In genomic region chr13:38046049-38046376, GRCh38 we compare ENCODE assay signal across 14 cellular contexts.
DNase-seq lines count a peak whose midpoint lies in the region; TF ChIP-seq lines count a peak whose summit lies in the region.
"Had no signal": no experiment of that assay in that cellular context is flagged by ENCODE, and none has a peak within 500 bp of the region (broad histone marks: within the 10 kb centered on the region; RNA-seq: fewer than 3 reads in every experiment).

No MANE protein-coding gene starts in this region.

- H3K4me2 ChIP-seq in GM23248 (ENCODE audit: unreplicated experiment) (no peak overlapping the region), PC-9 (no peak overlapping the region), neuronal stem cell (ENCODE audit: insufficient read depth, low read length, poor library complexity, severe bottlenecking) (no peak overlapping the region)

- H3K36me3 Mint-ChIP-seq in endodermal cell (ENCODE audit: low read depth) = peaks cover 5% of the 10 kb centered on the region

- DNase-seq in GM23248 (no peak), PC-9 (no peak), endodermal cell (no peak), neuronal stem cell (ENCODE audit: low spot score) (no peak), HCEC 1CT (no peak), Peyer's patch (no peak), NCI-H524 (lab: John Stamatoyannopoulos, UW) (no peak)
- no peak for DNase-seq in stimulated activated CD4-positive, alpha-beta T cell treated with anti-CD3 and anti-CD28 coated beads, Interleukin-12 subunit alpha, Interleukin-12 subunit beta, amount 100 ng/mL, for 4 hours
- DNase-seq: CD4-positive, alpha-beta T cell had no signal

- H3K18ac ChIP-seq in neuronal stem cell (ENCODE audit: low read length) = no peak overlapping the region

- H4K91ac ChIP-seq in neuronal stem cell (ENCODE audit: low read depth, low read length, poor library complexity) = no peak overlapping the region

- peaks cover 2% of the 10 kb centered on the region for H3K4me1 Mint-ChIP-seq in endodermal cell
- H3K4me1 Mint-ChIP-seq: B cell had no signal

- in situ Hi-C loops in GM23248 (cut with MboI) = no loop called here

- intact Hi-C loops in PC-9 (cut with micrococcal nuclease; ENCODE audit: unreplicated experiment) = loop anchor here (5.0 to 10.0 kb wide), 3 partner anchors 171 to 939 kb away; partner anchors contain the start of gene CSNK1A1L

- H3K4me3 Mint-ChIP-seq in endodermal cell = no peak overlapping the region
- H3K4me3 Mint-ChIP-seq: B cell; CD4-positive, alpha-beta T cell had no signal

- CTCF ChIA-PET in PC-9 (lab: Charles Lee) = no interaction called here

- no peak overlapping the region for H3K14ac ChIP-seq in neuronal stem cell (ENCODE audit: low read length)

- no peak overlapping the region for H2BK12ac ChIP-seq in neuronal stem cell (ENCODE audit: low read length)

- H4K20me1 ChIP-seq in GM23248 (ENCODE audit: insufficient read depth) (no peaks in the 10 kb centered on the region), PC-9 (ENCODE audit: insufficient read depth) (no peaks in the 10 kb centered on the region)

- no peaks in the 10 kb centered on the region for H3K79me1 ChIP-seq in neuronal stem cell (ENCODE audit: low read depth, low read length)

- H3F3A ChIP-seq in GM23248 (ENCODE audit: insufficient read depth) = no peaks in the 10 kb centered on the region
- H3F3A ChIP-seq in PC-9 (ENCODE audit: insufficient read depth, low read depth) = no peaks in the 10 kb centered on the region

- H2AFZ ChIP-seq in GM23248 (peak overlapping the region; percentile 47; the same call in 1 of the 2 replicates), PC-9 (no peak overlapping the region), neuronal stem cell (ENCODE audit: low read length) (peak overlapping the region; percentile 92)

- no peaks in the 10 kb centered on the region for H3K27me3 ChIP-seq in GM23248 (replicated peaks; ENCODE audit: insufficient read depth)
- H3K27me3 ChIP-seq in PC-9 (ENCODE audit: insufficient read depth, low read depth) = no peaks in the 10 kb centered on the region
- H3K27me3 ChIP-seq in endodermal cell (ENCODE audit: control insufficient read depth, insufficient read depth, low read length, poor library complexity, severe bottlenecking) = no peaks in the 10 kb centered on the region
- H3K27me3 ChIP-seq in neuronal stem cell (ENCODE audit: control insufficient read depth in 3 of 3, insufficient read depth in 3 of 3, low read depth in 1 of 3, low read length in 3 of 3) = no peaks in the 10 kb centered on the region
- H3K27me3 ChIP-seq in Peyer's patch = no peaks in the 10 kb centered on the region
- H3K27me3 ChIP-seq: SJCRH30 had no signal

- no peaks in the 10 kb centered on the region for H3K36me3 ChIP-seq in GM23248 (ENCODE audit: low read depth)
- H3K36me3 ChIP-seq in PC-9 (ENCODE audit: low read depth) = no peaks in the 10 kb centered on the region
- no peaks in the 10 kb centered on the region for H3K36me3 ChIP-seq in endodermal cell (ENCODE audit: control insufficient read depth, insufficient read depth, low read length)
- H3K36me3 ChIP-seq in neuronal stem cell (replicated peaks in 1 of 2; ENCODE audit: control insufficient read depth in 2 of 2, insufficient read depth in 2 of 2, low read length in 2 of 2) = no peaks in the 10 kb centered on the region
- no peaks in the 10 kb centered on the region for H3K36me3 ChIP-seq in Peyer's patch
- H3K36me3 ChIP-seq: HAP-1, SJCRH30 had no signal

- H3K9me2 ChIP-seq in GM23248 (ENCODE audit: insufficient read depth) (no peaks in the 10 kb centered on the region), PC-9 (ENCODE audit: insufficient read depth) (no peaks in the 10 kb centered on the region)

- no peak overlapping the region for H2AK5ac ChIP-seq in neuronal stem cell (ENCODE audit: low read depth, low read length)

- H3K4me3 ChIP-seq in GM23248 (no peak overlapping the region), PC-9 (no peak overlapping the region), endodermal cell (ENCODE audit: low read length) (no peak overlapping the region), neuronal stem cell (ENCODE audit: low read length in 2 of 2) (no peak overlapping the region), Peyer's patch (no peak overlapping the region)
- H3K4me3 ChIP-seq: HAP-1, SJCRH30 had no signal

- no TSS peak for BruUV-seq in PC-9 (replicated peaks; lab: Mats Ljungman, UMichigan)

- no peaks in the 10 kb centered on the region for H3K27me3 Mint-ChIP-seq in endodermal cell (ENCODE audit: insufficient read depth)
- H3K27me3 Mint-ChIP-seq: B cell; CD4-positive, alpha-beta T cell had no signal

- POLR2A ChIA-PET in PC-9 (lab: Charles Lee; ENCODE audit: unreplicated experiment) = no interaction called here

- H2BK5ac ChIP-seq in neuronal stem cell (ENCODE audit: low read length) = no peak overlapping the region

- peaks cover 22% of the 10 kb centered on the region for H3K9me3 Mint-ChIP-seq in endodermal cell

- TF ChIP-seq CTCF in PC-9 (conservative IDR thresholded peaks at IDR 0.05) (peak; percentile 20; the same call in 1 of the 2 replicates), endodermal cell (conservative IDR thresholded peaks at IDR 0.05) (no peak), Peyer's patch (IDR thresholded peaks at IDR 0.05) (no peak)

- H3K27ac ChIP-seq in GM23248 = no peak overlapping the region
- H3K27ac ChIP-seq in PC-9 = no peak overlapping the region
- no peak overlapping the region for H3K27ac ChIP-seq in endodermal cell (ENCODE audit: low read depth, low read length)
- no peak overlapping the region for H3K27ac ChIP-seq in neuronal stem cell (replicated peaks; ENCODE audit: low read length)
- H3K27ac ChIP-seq in Peyer's patch = no peak overlapping the region
- H3K27ac ChIP-seq: HL-60, RWPE1, SJCRH30 had no signal

- H3K4ac ChIP-seq in neuronal stem cell (ENCODE audit: low read length) = no peak overlapping the region

- peak overlapping the region; percentile 9 for H3K27ac Mint-ChIP-seq in endodermal cell
- H3K27ac Mint-ChIP-seq: B cell; CD4-positive, alpha-beta T cell had no signal

- H3K9ac ChIP-seq in GM23248 = no peak overlapping the region
- no peak overlapping the region for H3K9ac ChIP-seq in endodermal cell (ENCODE audit: extremely low read depth, low read length, poor library complexity, severe bottlenecking)
- H3K9ac ChIP-seq in neuronal stem cell (ENCODE audit: low read depth, low read length, poor library complexity) = no peak overlapping the region

- no peak overlapping the region for H2BK15ac ChIP-seq in neuronal stem cell (ENCODE audit: low read length)

- H4K8ac ChIP-seq in neuronal stem cell (ENCODE audit: low read depth, low read length) = no peak overlapping the region

- no peaks in the 10 kb centered on the region for H3K9me3 ChIP-seq in GM23248 (ENCODE audit: low read depth)
- no peaks in the 10 kb centered on the region for H3K9me3 ChIP-seq in PC-9 (ENCODE audit: insufficient read depth, low read depth)
- peaks cover 8% of the 10 kb centered on the region for H3K9me3 ChIP-seq in endodermal cell (ENCODE audit: control insufficient read depth, low read length)
- H3K9me3 ChIP-seq in neuronal stem cell (replicated peaks in 1 of 2; ENCODE audit: control insufficient read depth in 2 of 2, insufficient read depth in 1 of 2, low read depth in 1 of 2, low read length in 2 of 2) = peaks cover 0 to 9% of the 10 kb centered on the region in 2 donors
- no peaks in the 10 kb centered on the region for H3K9me3 ChIP-seq in Peyer's patch
- H3K9me3 ChIP-seq: SJCRH30 had no signal

- H2BK120ac ChIP-seq in neuronal stem cell (ENCODE audit: low read depth, low read length) = no peak overlapping the region

- 21 to 34% methylated on average over 1 of the region's 1 CpG for WGBS in GM23248 (ENCODE audit: low coverage in 1 of 2, low lambda C conversion rate in 2 of 2, missing lambda C conversion rate in 2 of 2), 2 experiments
- 38% methylated on average over 1 of the region's 1 CpG; no CpG with 5 or more reads in 1 of the 2 experiments for WGBS in endodermal cell (ENCODE audit: insufficient coverage in 1 of 2, insufficient read length in 1 of 2), 2 experiments
- WGBS in neuronal stem cell (ENCODE audit: extremely low coverage in 2 of 2, insufficient read length in 2 of 2, insufficient replicate concordance in 1 of 2), 2 donors = no CpG with 5 or more reads among the region's 1 CpG

- no peaks in the 10 kb centered on the region for H3K79me2 ChIP-seq in GM23248 (ENCODE audit: insufficient read depth)
- no peaks in the 10 kb centered on the region for H3K79me2 ChIP-seq in PC-9 (ENCODE audit: low read depth)

- peaks cover 12% of the 10 kb centered on the region for H3K4me1 ChIP-seq in GM23248 (ENCODE audit: insufficient read depth)
- no peaks in the 10 kb centered on the region for H3K4me1 ChIP-seq in PC-9 (replicated peaks; ENCODE audit: insufficient read depth)
- H3K4me1 ChIP-seq in endodermal cell (ENCODE audit: control insufficient read depth, insufficient read depth, low read length) = no peaks in the 10 kb centered on the region
- no peaks in the 10 kb centered on the region for H3K4me1 ChIP-seq in neuronal stem cell (ENCODE audit: control insufficient read depth in 2 of 2, insufficient read depth in 1 of 2, low read depth in 1 of 2, low read length in 2 of 2)
- H3K4me1 ChIP-seq in Peyer's patch = no peaks in the 10 kb centered on the region
- H3K4me1 ChIP-seq: HAP-1, SJCRH30 had no signal

- H3K23ac ChIP-seq in neuronal stem cell (ENCODE audit: low read depth, low read length, poor library complexity) = no peak overlapping the region

- TF ChIP-seq POLR2A in Peyer's patch (IDR thresholded peaks at IDR 0.05) = no peak
